13 cellular contexts compared by ENCODE assay signal in genomic region chr3:168517514-168518071, GRCh38.
DNase-seq lines count a peak whose midpoint lies in the region; ATAC-seq and TF ChIP-seq lines count a peak whose summit lies in the region.
"Had no signal": no experiment of that assay in that cellular context is flagged by ENCODE, and none has a peak within 500 bp of the region (broad histone marks: within the 10 kb centered on the region; RNA-seq: fewer than 3 reads in every experiment).

No MANE protein-coding gene starts in this region.

- in situ Hi-C loops in IMR-90 (cut with MboI; ENCODE audit: low sequenced_read_pairs): no loop called here

- no peak overlapping the region for H2BK15ac ChIP-seq in IMR-90 (ENCODE audit: low read depth, low read length)

- no peak overlapping the region for H4K8ac ChIP-seq in IMR-90 (ENCODE audit: low read depth in 2 of 2, low read length in 2 of 2)

- TF ChIP-seq POLR2A in IMR-90 (IDR thresholded peaks at IDR 0.05; ENCODE audit: low read depth, low read length): no peak
- TF ChIP-seq POLR2A in prostate gland (IDR thresholded peaks at IDR 0.05): no peak

- POLR2A ChIA-PET in IMR-90 (lab: Charles Lee; ENCODE audit: unreplicated experiment): no interaction called here

- ATAC-seq in GM19351 (IDR thresholded peaks at IDR 0.05; ENCODE audit: unreplicated experiment): peak; percentile 59
- no peak for ATAC-seq in IMR-90 (ENCODE audit: low read depth)
- ATAC-seq in foreskin keratinocyte: peak; percentile 67
- no peak for ATAC-seq in GM18909 (IDR thresholded peaks at IDR 0.05; ENCODE audit: poor library complexity, unreplicated experiment)
- ATAC-seq: natural killer cell treated with Interleukin-12 subunit alpha and Interleukin-12 subunit beta and Interleukin-15 and Interleukin-18, amount 100 ng/mL, for 72 hours had no signal

- H3K9me3 ChIP-seq in IMR-90 (ENCODE audit: control insufficient read depth, insufficient read depth, low read length) (no peaks in the 10 kb centered on the region), prostate gland (no peaks in the 10 kb centered on the region)

- WGBS in IMR-90 (ENCODE audit: extremely low coverage in 2 of 2, insufficient read length in 1 of 2), 2 experiments: no CpG with 5 or more reads among the region's 11 CpGs
- 53% methylated on average over 11 of the region's 11 CpGs for WGBS in prostate gland

- H3K79me1 ChIP-seq in IMR-90 (ENCODE audit: low read depth in 1 of 2, low read length in 2 of 2): no peaks in the 10 kb centered on the region

- no peak overlapping the region for H3K56ac ChIP-seq in IMR-90 (ENCODE audit: extremely low read depth, insufficient read depth, low read length)

- H3K23ac ChIP-seq in IMR-90 (ENCODE audit: low read depth, low read length): no peak overlapping the region

- no peak overlapping the region for H4K91ac ChIP-seq in IMR-90 (ENCODE audit: insufficient read depth, low read depth, low read length)

- H2AK5ac ChIP-seq in IMR-90 (ENCODE audit: low read depth, low read length): no peak overlapping the region

- no peak for TF ChIP-seq RAD21 in IMR-90 (IDR thresholded peaks at IDR 0.05; ENCODE audit: low read length)

- dilution Hi-C loops in IMR-90 (cut with HindIII; ENCODE audit: low sequenced_read_pairs, unreplicated experiment): no loop called here

- H2BK5ac ChIP-seq in IMR-90 (ENCODE audit: low read depth, low read length, poor library complexity, severe bottlenecking): no peak overlapping the region

- no peak overlapping the region for H3K4me2 ChIP-seq in IMR-90 (ENCODE audit: low read depth, low read length)

- H3K27me3 ChIP-seq in IMR-90 (ENCODE audit: control insufficient read depth, insufficient read depth, low read length) (no peaks in the 10 kb centered on the region), foreskin keratinocyte (no peaks in the 10 kb centered on the region), prostate gland (replicated peaks; ENCODE audit: insufficient read depth) (no peaks in the 10 kb centered on the region)

- H3K4ac ChIP-seq in IMR-90 (ENCODE audit: low read depth, low read length): no peak overlapping the region

- no TSS peak for BruUV-seq in IMR-90 (replicated peaks; lab: Mats Ljungman, UMichigan)

- H3K4me1 ChIP-seq in IMR-90 (ENCODE audit: control insufficient read depth, insufficient read depth, low read length) (no peaks in the 10 kb centered on the region), foreskin keratinocyte (no peaks in the 10 kb centered on the region), prostate gland (replicated peaks) (no peaks in the 10 kb centered on the region)

- H3K27ac ChIP-seq in IMR-90 (ENCODE audit: insufficient read depth, low read length) (no peak overlapping the region), foreskin keratinocyte (no peak overlapping the region), prostate gland (no peak overlapping the region)

- no peak overlapping the region for H2AFZ ChIP-seq in IMR-90 (replicated peaks; ENCODE audit: low read length, poor library complexity)

- H3K9me1 ChIP-seq in IMR-90 (ENCODE audit: insufficient read depth, low read length): no peaks in the 10 kb centered on the region

- no peak overlapping the region for H2BK20ac ChIP-seq in IMR-90 (ENCODE audit: low read depth, low read length)

- H3K4me3 ChIP-seq in IMR-90 (ENCODE audit: insufficient read depth, low read depth, low read length): no peak overlapping the region
- H3K4me3 ChIP-seq in prostate gland: no peak overlapping the region

- H3K9ac ChIP-seq in IMR-90 (ENCODE audit: low read depth, low read length): no peak overlapping the region

- H4K5ac ChIP-seq in IMR-90 (ENCODE audit: low read depth, low read length): no peak overlapping the region

- H3K36me3 ChIP-seq in IMR-90 (ENCODE audit: control insufficient read depth, insufficient read depth, low read length) (no peaks in the 10 kb centered on the region), prostate gland (no peaks in the 10 kb centered on the region)

- no peak for TF ChIP-seq CTCF in IMR-90 (conservative IDR thresholded peaks at IDR 0.05; ENCODE audit: low read depth, low read length)
- TF ChIP-seq CTCF in foreskin keratinocyte (conservative IDR thresholded peaks at IDR 0.05): no peak
- no peak for TF ChIP-seq CTCF in prostate gland (IDR thresholded peaks at IDR 0.05)

- DNase-seq in DMS153 (lab: John Stamatoyannopoulos, UW) (peak; percentile 9), IMR-90 (peak; percentile 10), foreskin keratinocyte (peak in 1 of 2 donors; percentile 38), NCI-H1048 (lab: John Stamatoyannopoulos, UW) (no peak), prostate gland (ENCODE audit: low spot score) (no peak)
- no peak for DNase-seq in effector CD8-positive, alpha-beta T cell (lab: John Stamatoyannopoulos, UW)
- DNase-seq: activated CD4-positive, CD25-positive, alpha-beta regulatory T cell treated with anti-CD3 and anti-CD28 coated beads, Interleukin-2, amount 50 U/mL, for 72 hours; activated naive CD4-positive, alpha-beta T cell treated with anti-CD3 and anti-CD28 coated beads, Interleukin-2, amount 50 U/mL, for 16 hours; effector memory CD4-positive, alpha-beta T cell; SHP77 had no signal

- intact Hi-C loops in IMR-90 (cut with micrococcal nuclease): no loop called here
- intact Hi-C loops in prostate gland (cut with DNase I): no loop called here

- no peak overlapping the region for H2AK9ac ChIP-seq in IMR-90 (replicated peaks; ENCODE audit: low read depth, low read length, poor library complexity)

- no peak overlapping the region for H3K18ac ChIP-seq in IMR-90 (ENCODE audit: low read depth, low read length)

- H4K20me1 ChIP-seq in IMR-90 (ENCODE audit: insufficient read depth, low read length): no peaks in the 10 kb centered on the region

- H2BK120ac ChIP-seq in IMR-90 (ENCODE audit: low read depth, low read length): no peak overlapping the region

- no peak overlapping the region for H3K14ac ChIP-seq in IMR-90 (replicated peaks; ENCODE audit: low read depth, low read length)

- CTCF ChIA-PET in IMR-90 (lab: Yijun Ruan, JAX): interaction anchor here (1.8 kb wide), 1 partner anchor 330 kb away, joined by 9 read pairs; no protein-coding TSS in a partner anchor

TF ChIP-seq in IMR-90, 13 proteins besides CTCF, POLR2A, EP300 and RAD21:
- TF ChIP-seq RCOR1 (IDR thresholded peaks at IDR 0.05; ENCODE audit: insufficient replicate concordance, low read length) (no peak), BHLHE40 (IDR thresholded peaks at IDR 0.05; ENCODE audit: low read depth, low read length) (no peak), MAZ (IDR thresholded peaks at IDR 0.05; ENCODE audit: borderline replicate concordance, low read depth, low read length) (no peak), MXI1 (IDR thresholded peaks at IDR 0.05; ENCODE audit: borderline replicate concordance, low read depth, low read length) (no peak), MAFK (IDR thresholded peaks at IDR 0.05; ENCODE audit: low read depth, low read length) (no peak), USF2 (IDR thresholded peaks at IDR 0.05; ENCODE audit: low read depth, low read length) (no peak)

Comparison
In these comparisons a context has a peak if more than half of its experiments do, and no peak if none do; other contexts are left out.
1. DNase-seq: peak in DMS153 (single experiment) and IMR-90 (single experiment); none in NCI-H1048 (single experiment), prostate gland (single experiment) and effector CD8-positive, alpha-beta T cell (single experiment).
2. ATAC-seq: peak in GM19351 (single experiment) and foreskin keratinocyte (single experiment); none in IMR-90 (single experiment) and GM18909 (single experiment).